Comparison of ENCODE assay signal across 9 cellular contexts in the genomic region with DNA sequence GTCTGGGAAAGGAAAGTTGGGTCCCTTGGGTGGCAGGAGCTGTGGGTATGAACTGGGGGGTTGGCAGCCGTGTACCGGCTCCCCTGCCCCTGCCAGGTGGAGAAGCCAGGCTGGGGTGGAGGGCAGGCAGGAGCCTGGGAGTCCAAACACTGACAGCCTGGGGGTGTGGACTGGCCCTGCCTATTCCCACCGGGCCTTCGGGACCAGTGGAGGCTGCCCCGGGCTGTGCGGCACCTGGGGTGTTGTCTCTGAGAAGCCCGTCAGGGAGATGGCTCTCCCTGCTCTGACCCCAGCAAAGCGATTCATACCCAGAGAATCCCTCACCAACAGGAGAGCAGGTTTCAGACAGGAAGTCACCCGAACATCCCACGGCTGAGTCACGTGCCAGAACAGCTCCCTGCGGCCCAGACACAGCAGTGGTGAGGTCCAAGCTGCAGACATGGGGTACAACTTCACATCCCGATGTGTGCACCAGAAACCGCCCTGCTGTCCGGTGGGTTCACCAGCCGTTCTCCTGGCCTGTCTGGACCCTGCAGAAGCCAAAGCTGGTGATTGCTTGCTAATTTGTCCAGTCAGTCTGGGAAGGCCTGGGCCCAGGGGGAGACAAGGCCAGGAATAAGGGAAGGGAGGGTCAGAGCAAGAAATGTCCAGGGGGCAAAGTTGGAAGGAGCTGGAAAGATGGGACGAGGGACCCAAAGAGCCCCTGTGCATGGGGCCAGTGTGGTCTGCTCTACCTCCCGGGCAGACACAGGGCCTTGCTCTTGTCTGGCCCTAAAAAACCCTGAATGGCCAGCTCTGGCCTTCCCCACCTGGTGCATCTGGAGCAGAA. TPM values are rescaled to one million over a fixed set of nuclear protein-coding genes. Genes with fewer than 3 reads are reported as not detected.
A peak's percentile ranks its signal among the peaks of the same experiment; 100 is the strongest.
DNase-seq lines count a peak whose midpoint lies in the region; ATAC-seq, FAIRE-seq and TF ChIP-seq lines count a peak whose summit lies in the region.
"Had no signal": no experiment of that assay in that cellular context is flagged by ENCODE, and none has a peak within 500 bp of the region (broad histone marks: within the 10 kb centered on the region; RNA-seq: fewer than 3 reads in every experiment).

No MANE protein-coding gene starts in this region.

- H3K36me3 Mint-ChIP-seq in T-helper 1 cell treated with Interleukin-12 subunit alpha and Interleukin-12 subunit beta and Interleukin-4 antibody, amounts not matched to agents 30 μg/mL and 1 μg/mL, for 36 hours (ENCODE audit: low read depth): peaks cover 7% of the 10 kb centered on the region
- H3K36me3 Mint-ChIP-seq: neural progenitor cell had no signal

- no peaks in the 10 kb centered on the region for H3K36me3 ChIP-seq in bronchial epithelial cell (ENCODE audit: control insufficient read depth, insufficient read depth, low read length)
- H3K36me3 ChIP-seq: neural progenitor cell had no signal

- DNase-seq in bronchial epithelial cell (ENCODE audit: low read depth) (peak; percentile 47), middle frontal gyrus (ENCODE audit: extremely low spot score, low spot score) (no peak), GOT3 (lab: John Stamatoyannopoulos, UW) (no peak), GM10266 (ENCODE audit: extremely low spot score) (no peak)
- peak; percentile 66 for DNase-seq in stimulated activated CD4-positive, alpha-beta T cell treated with anti-CD3 and anti-CD28 coated beads, Interleukin-4, amount 100 ng/mL, for 1 hour

- no peaks in the 10 kb centered on the region for H3K27me3 ChIP-seq in bronchial epithelial cell (ENCODE audit: control insufficient read depth, insufficient read depth, low read length)
- H3K27me3 ChIP-seq: neural progenitor cell had no signal

- H3K9me3 Mint-ChIP-seq in T-helper 1 cell treated with Interleukin-12 subunit alpha and Interleukin-12 subunit beta and Interleukin-4 antibody, amounts not matched to agents 30 μg/mL and 1 μg/mL, for 36 hours: no peaks in the 10 kb centered on the region
- H3K9me3 Mint-ChIP-seq: neural progenitor cell had no signal

- peak overlapping the region; percentile 73 for H3K27ac Mint-ChIP-seq in T-helper 1 cell treated with Interleukin-12 subunit alpha and Interleukin-12 subunit beta and Interleukin-4 antibody, amounts not matched to agents 30 μg/mL and 1 μg/mL, for 36 hours
- H3K27ac Mint-ChIP-seq: neural progenitor cell had no signal

- no peak for FAIRE-seq in bronchial epithelial cell (lab: Jason Lieb, UNC)

- ATAC-seq in GM18505 (IDR thresholded peaks at IDR 0.05; ENCODE audit: unreplicated experiment) (no peak), HG02798 (IDR thresholded peaks at IDR 0.05; ENCODE audit: poor library complexity, unreplicated experiment) (no peak)

- TF ChIP-seq POLR2A in GM18505 (IDR thresholded peaks at IDR 0.05; ENCODE audit: borderline replicate concordance, extremely low read depth, insufficient read depth, insufficient read length): peak; percentile 53

- peak overlapping the region; percentile 14 for H3K4me3 Mint-ChIP-seq in T-helper 1 cell treated with Interleukin-12 subunit alpha and Interleukin-12 subunit beta and Interleukin-4 antibody, amounts not matched to agents 30 μg/mL and 1 μg/mL, for 36 hours
- H3K4me3 Mint-ChIP-seq: neural progenitor cell had no signal

- H3K4me1 Mint-ChIP-seq in T-helper 1 cell treated with Interleukin-12 subunit alpha and Interleukin-12 subunit beta and Interleukin-4 antibody, amounts not matched to agents 30 μg/mL and 1 μg/mL, for 36 hours (ENCODE audit: low read depth): peaks cover 46% of the 10 kb centered on the region

- H3K4me3 ChIP-seq in bronchial epithelial cell (ENCODE audit: low read depth, low read length): no peak overlapping the region
- H3K4me3 ChIP-seq: neural progenitor cell had no signal

- peaks cover 10% of the 10 kb centered on the region for H3K27me3 Mint-ChIP-seq in T-helper 1 cell treated with Interleukin-12 subunit alpha and Interleukin-12 subunit beta and Interleukin-4 antibody, amounts not matched to agents 30 μg/mL and 1 μg/mL, for 36 hours (ENCODE audit: low read depth)

- TF ChIP-seq CTCF in bronchial epithelial cell (IDR thresholded peaks at IDR 0.05; ENCODE audit: insufficient read depth, low read length, severe bottlenecking): no peak
- TF ChIP-seq CTCF in GM10266 (IDR thresholded peaks at IDR 0.05; ENCODE audit: control insufficient read depth, insufficient read depth, low read depth, missing control alignments): no peak

RNA-seq across cellular contexts. Expression of a gene that starts 2.1 kb away (rescaled TPM):
- total RNA-seq in bronchial epithelial cell: 0.13 TPM in 1 of 2 replicates, not detected in the other

RNA-seq across cellular contexts. Expression of a gene that starts 46.5 kb away (rescaled TPM):
- total RNA-seq in bronchial epithelial cell: 35.5 and 50.8 TPM in 2 replicates

Comparison
In these comparisons a context has a peak if more than half of its experiments do, and no peak if none do; other contexts are left out.
1. DNase-seq: peak in bronchial epithelial cell (single experiment) and stimulated activated CD4-positive, alpha-beta T cell treated with anti-CD3 and anti-CD28 coated beads, Interleukin-4, amount 100 ng/mL, for 1 hour (single experiment); none in middle frontal gyrus (single experiment), GOT3 (single experiment) and GM10266 (single experiment).